9 cellular contexts compared by ENCODE assay signal in the genomic region with DNA sequence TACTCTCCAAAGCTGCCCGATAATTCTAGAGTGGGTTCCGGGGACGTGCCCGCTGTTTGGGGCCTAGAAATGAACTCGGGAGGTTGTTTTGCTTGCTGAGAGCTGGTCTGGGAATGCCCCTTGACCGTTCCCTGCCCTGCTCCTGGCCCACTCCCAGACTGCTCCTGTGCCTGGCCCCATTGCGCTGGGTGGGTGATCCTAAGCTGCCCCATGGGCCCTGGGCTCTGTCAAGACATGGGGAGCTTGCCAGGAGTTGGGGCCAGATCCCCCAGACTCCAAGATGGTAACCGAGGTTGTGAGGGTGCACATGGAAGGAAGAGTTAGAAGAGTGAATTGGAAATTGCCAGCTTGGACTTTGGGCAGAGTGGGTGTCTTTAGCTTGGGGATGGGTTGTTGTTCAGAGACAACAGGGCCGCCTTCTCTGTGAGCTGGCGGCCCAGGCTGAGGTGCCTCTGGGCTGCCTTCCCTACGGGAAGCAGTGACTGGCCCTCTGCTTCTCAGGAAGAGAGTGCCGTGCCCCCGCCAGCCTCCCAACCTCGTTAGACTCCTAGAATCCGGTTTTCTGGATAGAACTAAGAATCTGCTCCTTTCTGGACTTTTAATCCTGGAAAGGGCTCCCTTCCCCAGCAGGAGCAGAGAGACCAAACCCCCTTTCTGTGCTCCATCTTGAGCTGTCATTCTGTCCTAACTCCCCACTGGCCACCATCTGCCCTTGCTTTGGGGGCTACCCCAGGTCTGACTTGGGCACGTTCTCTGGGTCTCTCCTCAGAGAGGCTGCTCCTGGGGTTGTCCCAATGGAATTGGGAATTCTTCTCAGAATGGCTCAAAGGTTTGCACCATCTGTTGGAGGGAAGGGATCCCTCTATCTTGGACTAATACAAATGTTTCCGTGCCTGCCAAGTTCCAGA. TPM values are rescaled to one million over a fixed set of nuclear protein-coding genes. Genes with fewer than 3 reads are reported as not detected.
A peak's percentile ranks its signal among the peaks of the same experiment; 100 is the strongest.
DNase-seq lines count a peak whose midpoint lies in the region; ATAC-seq, FAIRE-seq and TF ChIP-seq lines count a peak whose summit lies in the region.
"Had no signal": no experiment of that assay in that cellular context is flagged by ENCODE, and none has a peak within 500 bp of the region (broad histone marks: within the 10 kb centered on the region; RNA-seq: fewer than 3 reads in every experiment).

No MANE protein-coding gene starts in this region.

- peak overlapping the region; percentile 83 for H3K4me3 Mint-ChIP-seq in neural progenitor cell

- H3K79me2 ChIP-seq in H1 (ENCODE audit: control insufficient read depth in 1 of 2, insufficient read depth in 2 of 2, low read length in 2 of 2), result peaks cover 2 to 36% of the 10 kb centered on the region in 2 experiments; a peak in 3 of 4 replicates
- peaks cover 48% of the 10 kb centered on the region for H3K79me2 ChIP-seq in neural progenitor cell (ENCODE audit: low read depth)

- no peak overlapping the region for H2AFZ ChIP-seq in H1 (ENCODE audit: low read length)
- no peak overlapping the region for H2AFZ ChIP-seq in neural progenitor cell (replicated peaks)

- CTCF ChIA-PET in H1 (lab: Charles Lee; ENCODE audit: partially characterized antibody), result interaction anchor here (0.9 to 3.0 kb wide), 11 partner anchors 9 to 50 kb away, joined by 3 to 17 read pairs (median 4); no protein-coding TSS in a partner anchor

- H2AK5ac ChIP-seq in H1 (ENCODE audit: low read depth, low read length), result 0 out of 2 replicates have a peak overlapping the region, but pooled peaks have one; percentile 24

- H3K18ac ChIP-seq in H1 (ENCODE audit: extremely low read depth, low read length), result no peak overlapping the region

- H3K4me2 ChIP-seq in H1 (ENCODE audit: insufficient read depth in 1 of 2, low read depth in 2 of 2, low read length in 2 of 2) (peak overlapping the region in 1 of 2 experiments; percentile 92; a peak in 1 of 4 replicates), neural progenitor cell (peak overlapping the region; percentile 86)

- peaks cover 55% of the 10 kb centered on the region for H3K4me1 Mint-ChIP-seq in neural progenitor cell

- H3F3A ChIP-seq in neural progenitor cell (ENCODE audit: low read depth), result no peaks in the 10 kb centered on the region

- no peak for TF ChIP-seq POLR2A in H1 (IDR thresholded peaks at IDR 0.05; ENCODE audit: control extremely low read depth in 1 of 2, low read depth in 2 of 2, low read length in 2 of 2)

- no peak overlapping the region for H3K23ac ChIP-seq in H1 (ENCODE audit: insufficient read length)

- TF ChIP-seq RAD21 in H1 (IDR thresholded peaks at IDR 0.05 in 1 of 2, conservative IDR thresholded peaks at IDR 0.05 in 1 of 2; ENCODE audit: low read depth in 2 of 2, low read length in 2 of 2), result no peak

- no peak overlapping the region for H3K4ac ChIP-seq in H1 (replicated peaks; ENCODE audit: insufficient read length, low read depth, low read length)

- H3K4me1 ChIP-seq in H1 (replicated peaks in 1 of 4; ENCODE audit: control insufficient read depth in 3 of 4, insufficient read depth in 4 of 4, low read length in 3 of 4) (peaks cover 3 to 27% (median 15%) of the 10 kb centered on the region in 4 experiments; a peak in 6 of 7 replicates), neural progenitor cell (peaks cover 32% of the 10 kb centered on the region)

- H3K27me3 ChIP-seq in MG63 (no peaks in the 10 kb centered on the region), H1 (replicated peaks in 1 of 4; ENCODE audit: control insufficient read depth in 3 of 4, extremely low read depth in 1 of 4, insufficient read depth in 3 of 4, low read length in 3 of 4) (no peaks in the 10 kb centered on the region), neural progenitor cell (no peaks in the 10 kb centered on the region)

- no peak overlapping the region for H2BK12ac ChIP-seq in H1 (ENCODE audit: low read depth, low read length)

- peak overlapping the region; percentile 3 for H4K91ac ChIP-seq in H1 (replicated peaks; ENCODE audit: insufficient read length, low read length)

- no peak overlapping the region for H3K27ac ChIP-seq in H1 (ENCODE audit: low read depth, low read length)
- no peak overlapping the region for H3K27ac ChIP-seq in neural progenitor cell

- peak overlapping the region; percentile 30 for H3K27ac Mint-ChIP-seq in neural progenitor cell

- no peak overlapping the region for H2BK120ac ChIP-seq in H1 (replicated peaks; ENCODE audit: low read depth, low read length)

- H3K27me3 Mint-ChIP-seq in neural progenitor cell (ENCODE audit: insufficient read depth, low read depth), result peaks cover 8% of the 10 kb centered on the region

- H3K9ac ChIP-seq in H1 (replicated peaks in 1 of 4; ENCODE audit: extremely low read depth in 1 of 4, low read depth in 3 of 4, low read length in 3 of 4) (no peak overlapping the region), neural progenitor cell (no peak overlapping the region)

- H3K9me3 Mint-ChIP-seq in neural progenitor cell, result no peaks in the 10 kb centered on the region

- H3K36me3 ChIP-seq in MG63 (peaks cover 15% of the 10 kb centered on the region), H1 (ENCODE audit: control insufficient read depth in 2 of 4, insufficient read depth in 4 of 4, low read length in 3 of 4) (no peaks in the 10 kb centered on the region), neural progenitor cell (no peaks in the 10 kb centered on the region)

- H4K20me1 ChIP-seq in H1 (replicated peaks in 1 of 2; ENCODE audit: control insufficient read depth in 1 of 2, insufficient read depth in 2 of 2, low read length in 2 of 2) (peaks cover 0 to 2% of the 10 kb centered on the region in 2 experiments), neural progenitor cell (ENCODE audit: low read depth) (peaks cover 47% of the 10 kb centered on the region)

- no peak overlapping the region for H3K56ac ChIP-seq in H1 (replicated peaks; ENCODE audit: insufficient read length, low read depth, low read length)

- no peak overlapping the region for H2BK20ac ChIP-seq in H1 (ENCODE audit: low read length)

- no peak for TF ChIP-seq EP300 in H1 (IDR thresholded peaks at IDR 0.05; ENCODE audit: borderline replicate concordance in 1 of 2, low read depth in 2 of 2, low read length in 2 of 2)

- H3K9me3 ChIP-seq in MG63, result no peaks in the 10 kb centered on the region
- H3K9me3 ChIP-seq in H1 (ENCODE audit: insufficient read depth in 2 of 2, low read depth in 1 of 2, low read length in 1 of 2), result no peaks in the 10 kb centered on the region
- no peaks in the 10 kb centered on the region for H3K9me3 ChIP-seq in neural progenitor cell (ENCODE audit: low read depth)

- FAIRE-seq in H1 (lab: Jason Lieb, UNC) (no peak), D721Med (lab: Jason Lieb, UNC) (no peak)
- FAIRE-seq: bronchial epithelial cell had no signal

- H3K23me2 ChIP-seq in H1 (ENCODE audit: low read depth, low read length), result peaks cover 13% of the 10 kb centered on the region

- no peak for TF ChIP-seq CTCF in H1 (IDR thresholded peaks at IDR 0.05; ENCODE audit: control extremely low read depth in 1 of 3, insufficient read depth in 1 of 3, low read depth in 1 of 3, low read length in 3 of 3)
- TF ChIP-seq CTCF in neural progenitor cell (IDR thresholded peaks at IDR 0.05), result no peak
- TF ChIP-seq CTCF in D721Med (IDR thresholded peaks at IDR 0.05; ENCODE audit: insufficient read depth, missing control alignments), result no peak

- H2BK15ac ChIP-seq in H1 (ENCODE audit: low read length), result no peak overlapping the region

- H4K8ac ChIP-seq in H1 (ENCODE audit: extremely low read depth, insufficient read depth, low read length), result no peak overlapping the region

- 88% methylated on average over 17 of the region's 17 CpGs; no CpG with 5 or more reads in 1 of the 2 experiments for WGBS in H1 (ENCODE audit: extremely low coverage in 1 of 2, insufficient coverage in 1 of 2, insufficient read length in 1 of 2, insufficient replicate concordance in 2 of 2, low coverage in 1 of 2, low lambda C conversion rate in 2 of 2, missing lambda C conversion rate in 1 of 2), 2 experiments

- peaks cover 2% of the 10 kb centered on the region for H3K36me3 Mint-ChIP-seq in neural progenitor cell

- no peak for ATAC-seq in GM21528 (IDR thresholded peaks at IDR 0.05; ENCODE audit: low FRiP score, unreplicated experiment)
- no peak for ATAC-seq in HG03378 (IDR thresholded peaks at IDR 0.05; ENCODE audit: unreplicated experiment)

- H3K4me3 ChIP-seq in MG63, result peak overlapping the region; percentile 80
- peak overlapping the region in 1 of 4 experiments; percentile 82; a peak in 1 of 8 replicates for H3K4me3 ChIP-seq in H1 (ENCODE audit: extremely low read depth in 1 of 4, insufficient read depth in 2 of 4, low read depth in 3 of 4, low read length in 4 of 4)
- no peak overlapping the region for H3K4me3 ChIP-seq in neural progenitor cell

- no peak overlapping the region for H4K5ac ChIP-seq in H1 (ENCODE audit: insufficient read length, low read depth, low read length)

- H3K79me1 ChIP-seq in H1 (ENCODE audit: low read depth, low read length), result peaks cover 12% of the 10 kb centered on the region

- POLR2A ChIA-PET in H1 (lab: Charles Lee; ENCODE audit: partially characterized antibody), result interaction anchor here (0.7 to 1.6 kb wide), 6 partner anchors 10 to 72 kb away, joined by 3 to 4 read pairs (median 3); no protein-coding TSS in a partner anchor

- H3K14ac ChIP-seq in H1 (ENCODE audit: insufficient read length), result no peak overlapping the region

- no peak overlapping the region for H2BK5ac ChIP-seq in H1 (ENCODE audit: low read depth, low read length)

- DNase-seq in AG20443 (ENCODE audit: low spot score) (peak; percentile 40), MG63 (peak; percentile 26), H1 (ENCODE audit: low read depth in 1 of 2, low spot score in 2 of 2) (no peak), neural progenitor cell (ENCODE audit: low spot score) (no peak), D721Med (ENCODE audit: insufficient read length, low spot score) (no peak), dedifferentiated amniotic fluid mesenchymal stem cell (ENCODE audit: extremely low spot score) (no peak)

RNA-seq across cellular contexts. Expression of a gene that starts 1.8 kb away (rescaled TPM):
- 44.1 and 57.9 TPM in 2 replicates for total RNA-seq in MG63 (2014; rRNA removed; shearing (Covaris generic); ENCODE audit: low replicate concordance)
- 15.6 and 16.0 TPM in 2 replicates for total RNA-seq in H1 (2021; fragmentation: NEBNext Ultra II Directional; extraction: Animal tissue kit (Norgen Biotek cat#: 25700))
- 20.0 and 21.0 TPM in 2 replicates for polyA plus RNA-seq in H1 (2011; rRNA removed)
- polyA plus RNA-seq in H1 (2011; cell fraction: cytosol; rRNA removed), result 18.8 TPM
- 27.9 TPM for polyA plus RNA-seq in H1 (2011; cell fraction: nucleus; rRNA removed)
- 12.9 to 18.6 TPM (median 15.3 TPM) in 4 replicates for polyA plus RNA-seq in H1 (2012, experiment 1 of 2)
- 18.2 TPM for polyA plus RNA-seq in H1 (2012, experiment 2 of 2)
- 12.5 TPM for polyA plus RNA-seq in H1 (2013, experiment 1 of 2)
- 12.9 TPM for polyA plus RNA-seq in H1 (2013, experiment 2 of 2)
- 15.7 and 16.0 TPM in 2 replicates for polyA minus RNA-seq in H1 (2011; rRNA and poly(A)+ RNA removed)
- polyA minus RNA-seq in H1 (2011; cell fraction: cytosol; rRNA and poly(A)+ RNA removed), result 5.8 TPM
- polyA minus RNA-seq in H1 (2011; cell fraction: nucleus; rRNA and poly(A)+ RNA removed), result 14.6 TPM
- total RNA-seq in neural progenitor cell (ENCODE audit: low replicate concordance), result 13.0 and 17.9 TPM in 2 replicates

RNA-seq across cellular contexts. Expression of a gene that starts 53.4 kb away (rescaled TPM):
- total RNA-seq in MG63 (2014; rRNA removed; shearing (Covaris generic); ENCODE audit: low replicate concordance), result 27.9 and 31.4 TPM in 2 replicates
- 24.6 and 24.8 TPM in 2 replicates for total RNA-seq in H1 (2021; fragmentation: NEBNext Ultra II Directional; extraction: Animal tissue kit (Norgen Biotek cat#: 25700))
- polyA plus RNA-seq in H1 (2011; rRNA removed), result 55.2 and 61.9 TPM in 2 replicates
- 44.4 TPM for polyA plus RNA-seq in H1 (2011; cell fraction: cytosol; rRNA removed)
- polyA plus RNA-seq in H1 (2011; cell fraction: nucleus; rRNA removed), result 28.9 TPM
- polyA plus RNA-seq in H1 (2012, experiment 1 of 2), result 28.4 to 32.8 TPM (median 30.1 TPM) in 4 replicates
- polyA plus RNA-seq in H1 (2012, experiment 2 of 2), result 31.6 TPM
- 18.1 TPM for polyA plus RNA-seq in H1 (2013, experiment 1 of 2)
- 19.4 TPM for polyA plus RNA-seq in H1 (2013, experiment 2 of 2)
- polyA minus RNA-seq in H1 (2011; rRNA and poly(A)+ RNA removed), result 17.7 and 19.4 TPM in 2 replicates
- 15.3 TPM for polyA minus RNA-seq in H1 (2011; cell fraction: cytosol; rRNA and poly(A)+ RNA removed)
- 11.9 TPM for polyA minus RNA-seq in H1 (2011; cell fraction: nucleus; rRNA and poly(A)+ RNA removed)
- 18.6 and 20.7 TPM in 2 replicates for total RNA-seq in neural progenitor cell (ENCODE audit: low replicate concordance)

Comparison
In these comparisons a context has a peak if more than half of its experiments do, and no peak if none do; other contexts are left out.
1. DNase-seq: peak in AG20443 (single experiment) and MG63 (single experiment); none in H1 (0 of 2), neural progenitor cell (single experiment), D721Med (single experiment) and dedifferentiated amniotic fluid mesenchymal stem cell (single experiment).